ENCODE assay signal across 23 cellular contexts in the genomic region with DNA sequence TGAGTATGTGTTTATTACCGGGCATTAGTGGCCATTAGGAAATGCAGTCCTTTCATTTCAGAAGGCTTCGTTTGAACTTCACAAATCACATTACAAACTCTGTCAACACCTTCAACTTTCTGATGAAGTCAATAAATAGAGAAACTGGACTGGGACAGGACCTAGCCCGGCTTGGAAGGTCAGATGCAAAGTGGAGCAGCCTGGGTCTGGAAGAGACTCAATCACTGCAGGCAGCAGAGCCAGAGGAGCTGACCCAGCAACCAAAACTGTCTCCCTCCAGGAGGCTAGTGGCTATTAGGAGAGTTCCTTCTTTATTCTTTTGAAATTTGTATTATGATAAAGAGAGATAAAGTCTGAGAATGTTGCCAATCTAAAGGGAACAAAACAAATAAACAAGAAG.
"Had no signal": no experiment of that assay in that cellular context is flagged by ENCODE, and none has a peak within 500 bp of the region (broad histone marks: within the 10 kb centered on the region; RNA-seq: fewer than 3 reads in every experiment).

No MANE protein-coding gene starts in this region.

- H3K27me3 ChIP-seq: gastroesophageal sphincter, ovary, sigmoid colon had no signal

- H3K4me1 Mint-ChIP-seq: naive thymus-derived CD8-positive, alpha-beta T cell; stimulated activated naive B cell treated with anti-CD40 and anti-IgM and Interleukin-4, amounts not matched to agents 10 μg/mL and 1 μg/mL and 100 μg/mL, for 72 hours; stimulated activated naive CD8-positive, alpha-beta T cell treated with anti-CD3 and anti-CD28 coated beads, Interleukin-15, amount 100 ng/mL, for 72 hours had no signal

- H3K4me3 Mint-ChIP-seq: naive thymus-derived CD8-positive, alpha-beta T cell; stimulated activated naive B cell treated with anti-CD40 and anti-IgM and Interleukin-4, amounts not matched to agents 10 μg/mL and 1 μg/mL and 100 μg/mL, for 72 hours; stimulated activated naive CD8-positive, alpha-beta T cell treated with anti-CD3 and anti-CD28 coated beads, Interleukin-15, amount 100 ng/mL, for 72 hours; type B pancreatic cell had no signal

- H3K9me3 Mint-ChIP-seq: naive thymus-derived CD8-positive, alpha-beta T cell; stimulated activated naive B cell treated with anti-CD40 and anti-IgM and Interleukin-4, amounts not matched to agents 10 μg/mL and 1 μg/mL and 100 μg/mL, for 72 hours; stimulated activated naive CD8-positive, alpha-beta T cell treated with anti-CD3 and anti-CD28 coated beads, Interleukin-15, amount 100 ng/mL, for 72 hours; type B pancreatic cell had no signal

- FAIRE-seq: endometrium, urothelium cell line had no signal

- H3K27me3 Mint-ChIP-seq: stimulated activated naive B cell treated with anti-CD40 and anti-IgM and Interleukin-4, amounts not matched to agents 10 μg/mL and 1 μg/mL and 100 μg/mL, for 72 hours; stimulated activated naive CD8-positive, alpha-beta T cell treated with anti-CD3 and anti-CD28 coated beads, Interleukin-15, amount 100 ng/mL, for 72 hours; type B pancreatic cell had no signal

- H3K9me3 ChIP-seq: gastroesophageal sphincter, mucosa of descending colon, ovary, prostate gland, sigmoid colon, thoracic aorta had no signal

- H3K4me3 ChIP-seq: gastroesophageal sphincter, mucosa of descending colon, ovary, prostate gland, sigmoid colon, skin epidermis, thoracic aorta had no signal

- H3K36me3 ChIP-seq: gastroesophageal sphincter, ovary, prostate gland, sigmoid colon, thoracic aorta had no signal

- H3K27ac ChIP-seq: gastroesophageal sphincter, ovary, prostate gland, sigmoid colon, skin epidermis, thoracic aorta had no signal

- H3K27ac Mint-ChIP-seq: naive thymus-derived CD8-positive, alpha-beta T cell; stimulated activated naive B cell treated with anti-CD40 and anti-IgM and Interleukin-4, amounts not matched to agents 10 μg/mL and 1 μg/mL and 100 μg/mL, for 72 hours; stimulated activated naive CD8-positive, alpha-beta T cell treated with anti-CD3 and anti-CD28 coated beads, Interleukin-15, amount 100 ng/mL, for 72 hours; type B pancreatic cell had no signal

- H3K36me3 Mint-ChIP-seq: naive thymus-derived CD8-positive, alpha-beta T cell; stimulated activated naive B cell treated with anti-CD40 and anti-IgM and Interleukin-4, amounts not matched to agents 10 μg/mL and 1 μg/mL and 100 μg/mL, for 72 hours; type B pancreatic cell had no signal

- H3K4me1 ChIP-seq: gastroesophageal sphincter, prostate gland had no signal

- DNase-seq: central memory CD4-positive, alpha-beta T cell; cortex of kidney; effector memory CD4-positive, alpha-beta T cell; foreskin fibroblast; glutamatergic neuron; mucosa of descending colon; naive thymus-derived CD8-positive, alpha-beta T cell; ovary; retina; sigmoid colon; stimulated activated CD4-positive, alpha-beta T cell treated with anti-CD3 and anti-CD28 coated beads, Interleukin-2, amount 100 ng/mL, for 24 hours; stimulated activated CD4-positive, alpha-beta T cell treated with anti-CD3 and anti-CD28 coated beads, Interleukin-4, amount 100 ng/mL, for 4 hours; stimulated activated naive B cell treated with anti-CD40 and anti-IgM and Interleukin-4, amounts not matched to agents 10 μg/mL and 1 μg/mL and 100 μg/mL, for 72 hours; stimulated activated naive CD8-positive, alpha-beta T cell treated with anti-CD3 and anti-CD28 coated beads, Interleukin-15, amount 100 ng/mL, for 72 hours; substantia nigra had no signal

- ATAC-seq: esophagus mucosa; mucosa of descending colon; naive thymus-derived CD8-positive, alpha-beta T cell; stimulated activated naive B cell treated with anti-CD40 and anti-IgM and Interleukin-4, amounts not matched to agents 10 μg/mL and 1 μg/mL and 100 μg/mL, for 72 hours; stimulated activated naive CD8-positive, alpha-beta T cell treated with anti-CD3 and anti-CD28 coated beads, Interleukin-15, amount 100 ng/mL, for 72 hours had no signal
